Comparison of ENCODE assay signal across 18 cellular contexts in genomic region chr4:80948161-80948560, GRCh38.
"Had no signal": no experiment of that assay in that cellular context is flagged by ENCODE, and none has a peak within 500 bp of the region (broad histone marks: within the 10 kb centered on the region; RNA-seq: fewer than 3 reads in every experiment).

No MANE protein-coding gene starts in this region.

- H3K36me3 Mint-ChIP-seq: activated naive CD8-positive, alpha-beta T cell treated with anti-CD3 and anti-CD28 coated beads for 36 hours; naive thymus-derived CD8-positive, alpha-beta T cell; WTC11 had no signal

- H3K27ac ChIP-seq: tibial artery had no signal

- FAIRE-seq: kidney had no signal

- H3K27me3 Mint-ChIP-seq: activated naive CD8-positive, alpha-beta T cell treated with anti-CD3 and anti-CD28 coated beads for 36 hours had no signal

- H3K9me3 ChIP-seq: tibial artery had no signal

- H3K4me1 ChIP-seq: tibial artery had no signal

- H3K9me3 Mint-ChIP-seq: activated naive CD8-positive, alpha-beta T cell treated with anti-CD3 and anti-CD28 coated beads for 36 hours; activated T-cell treated with anti-CD3 and anti-CD28 coated beads, Interleukin-2, amount 50 U/mL, for 4 hours; activated T-helper 2 cell treated with anti-CD3 and anti-CD28 coated beads, Interferon-gamma antibody, Interleukin-2, Interleukin-4, amounts not matched to agents 10 μg/mL and 5 μg/mL and 100 μg/mL, durations not matched to agents 14 hours and 24 hours and 36 hours; stimulated activated naive CD8-positive, alpha-beta T cell treated with anti-CD3 and anti-CD28 coated beads, Interleukin-15, Interleukin-2, amounts not matched to agents 100 ng/mL and 50 ng/mL, for 24 hours; T-helper 1 cell treated with Interleukin-12 subunit alpha and Interleukin-12 subunit beta and Interleukin-4 antibody, amounts not matched to agents 30 μg/mL and 1 μg/mL, for 36 hours; WTC11 had no signal

- DNase-seq: activated CD8-positive, alpha-beta memory T cell treated with anti-CD3 and anti-CD28 coated beads, Interleukin-2, amount 50 U/mL, for 48 hours; activated naive CD4-positive, alpha-beta T cell treated with Interleukin-2 at 50 U/mL for 16 hours; activated naive CD8-positive, alpha-beta T cell treated with anti-CD3 and anti-CD28 coated beads for 36 hours; activated T-cell treated with anti-CD3 and anti-CD28 coated beads, Interleukin-2, amount 50 U/mL, for 4 hours; amniotic stem cell; cerebellar nuclear complex; cortex of kidney; kidney; naive thymus-derived CD8-positive, alpha-beta T cell; stimulated activated CD4-positive, alpha-beta T cell treated with anti-CD3 and anti-CD28 coated beads, Interleukin-4, amount 100 ng/mL, for 24 hours; substantia nigra; T1000; tibial artery had no signal

- H3K36me3 ChIP-seq: tibial artery had no signal

- H3K4me3 ChIP-seq: lung, tibial artery had no signal

- H3K27me3 ChIP-seq: tibial artery had no signal

- H3K4me3 Mint-ChIP-seq: activated naive CD8-positive, alpha-beta T cell treated with anti-CD3 and anti-CD28 coated beads for 36 hours; activated T-cell treated with anti-CD3 and anti-CD28 coated beads, Interleukin-2, amount 50 U/mL, for 4 hours; naive thymus-derived CD8-positive, alpha-beta T cell; stimulated activated naive CD8-positive, alpha-beta T cell treated with anti-CD3 and anti-CD28 coated beads, Interleukin-15, Interleukin-2, amounts not matched to agents 100 ng/mL and 50 ng/mL, for 24 hours; T-helper 1 cell treated with Interleukin-12 subunit alpha and Interleukin-12 subunit beta and Interleukin-4 antibody, amounts not matched to agents 30 μg/mL and 1 μg/mL, for 36 hours; WTC11 had no signal

- H3K27ac Mint-ChIP-seq: activated naive CD8-positive, alpha-beta T cell treated with anti-CD3 and anti-CD28 coated beads for 36 hours; activated T-helper 2 cell treated with anti-CD3 and anti-CD28 coated beads, Interferon-gamma antibody, Interleukin-2, Interleukin-4, amounts not matched to agents 10 μg/mL and 5 μg/mL and 100 μg/mL, durations not matched to agents 14 hours and 24 hours and 36 hours; naive thymus-derived CD8-positive, alpha-beta T cell; stimulated activated naive CD8-positive, alpha-beta T cell treated with anti-CD3 and anti-CD28 coated beads, Interleukin-15, Interleukin-2, amounts not matched to agents 100 ng/mL and 50 ng/mL, for 24 hours; T-helper 1 cell treated with Interleukin-12 subunit alpha and Interleukin-12 subunit beta and Interleukin-4 antibody, amounts not matched to agents 30 μg/mL and 1 μg/mL, for 36 hours; WTC11 had no signal

- H3K4me1 Mint-ChIP-seq: activated naive CD8-positive, alpha-beta T cell treated with anti-CD3 and anti-CD28 coated beads for 36 hours; naive thymus-derived CD8-positive, alpha-beta T cell; WTC11 had no signal
